ENCODE assay signal across 13 cellular contexts in genomic region chr1:196991919-196992651, GRCh38. TPM values are rescaled to one million over a fixed set of nuclear protein-coding genes. Genes with fewer than 3 reads are reported as not detected.
DNase-seq lines count a peak whose midpoint lies in the region; FAIRE-seq and TF ChIP-seq lines count a peak whose summit lies in the region.
"Not testable (repeated sequence)": the region's sequence is repeated elsewhere in the genome, so short reads cannot be mapped to it uniquely, and the experiment has no call there.
"Had no signal": no experiment of that assay in that cellular context is flagged by ENCODE, and none has a peak within 500 bp of the region (broad histone marks: within the 10 kb centered on the region; RNA-seq: fewer than 3 reads in every experiment).

No MANE protein-coding gene starts in this region.

- H3K27me3 Mint-ChIP-seq in nephron progenitor cell (ENCODE audit: low read depth, poor library complexity), result not testable (repeated sequence)

- not testable (repeated sequence) for H3K9me3 ChIP-seq in OCI-LY3 (ENCODE audit: insufficient read depth, low read length); iPS-15b (ENCODE audit: control insufficient read depth, insufficient read depth, low read length)

- H3K4me3 Mint-ChIP-seq in nephron progenitor cell, result peak overlapping the region; percentile 43

- not testable (repeated sequence) for H3K36me3 Mint-ChIP-seq in nephron progenitor cell (ENCODE audit: low read depth)

- not testable (repeated sequence) for TF ChIP-seq CTCF in OCI-LY3 (IDR thresholded peaks at IDR 0.05; ENCODE audit: low read depth, low read length); astrocyte of the spinal cord (IDR thresholded peaks at IDR 0.05; ENCODE audit: low read depth, low read length); nephron progenitor cell (IDR thresholded peaks at IDR 0.05)

- H3K36me3 ChIP-seq in OCI-LY3 (replicated peaks; ENCODE audit: low read depth, low read length); iPS-15b (ENCODE audit: control insufficient read depth, insufficient read depth, low read length): not testable (repeated sequence)

- not testable (repeated sequence) for H3K9ac ChIP-seq in OCI-LY3 (ENCODE audit: low read length)
- peak overlapping the region; percentile 56 for H3K9ac ChIP-seq in iPS-15b (ENCODE audit: low read depth, low read length)

- not testable (repeated sequence) for H3K27ac Mint-ChIP-seq in nephron progenitor cell

- 0 out of 2 replicates have a peak overlapping the region, but pooled peaks have one; percentile 13 for H2AFZ ChIP-seq in OCI-LY3 (ENCODE audit: low read depth, low read length)

- not testable (repeated sequence) for H3K4me3 ChIP-seq in OCI-LY3 (ENCODE audit: low read length); astrocyte of the spinal cord (ENCODE audit: low read depth, low read length)
- H3K4me3 ChIP-seq in iPS-15b (ENCODE audit: low read depth, low read length), result peak overlapping the region; percentile 19

- H3K27me3 ChIP-seq in OCI-LY3 (ENCODE audit: low read depth, low read length); iPS-15b (ENCODE audit: control insufficient read depth, insufficient read depth, low read length): not testable (repeated sequence)

- H3K27ac ChIP-seq in OCI-LY3 (ENCODE audit: low read length), result not testable (repeated sequence)

- not testable (repeated sequence) for H3K4me1 ChIP-seq in OCI-LY3 (ENCODE audit: low read length)
- peaks cover 12% of the 10 kb centered on the region for H3K4me1 ChIP-seq in iPS-15b (ENCODE audit: control insufficient read depth, insufficient read depth, low read length)

- H3K4me2 ChIP-seq in OCI-LY3 (ENCODE audit: low read length), result not testable (repeated sequence)

- peaks cover 11% of the 10 kb centered on the region for H3K4me1 Mint-ChIP-seq in nephron progenitor cell

- peak; percentile 97 for DNase-seq in ELF-1 (ENCODE audit: low read depth, low spot score)
- DNase-seq in LHCN-M2 (ENCODE audit: low read depth), result peak; percentile 5
- peak; percentile 15 for DNase-seq in NCI-H2171 (lab: John Stamatoyannopoulos, UW)
- peak; percentile 19 for DNase-seq in astrocyte of the spinal cord (ENCODE audit: low read depth, low spot score)
- peak; percentile 70 for DNase-seq in nephron progenitor cell
- peak; percentile 7 for DNase-seq in urothelium cell line (ENCODE audit: low spot score)

- not testable (repeated sequence) for FAIRE-seq in urothelium cell line (lab: Jason Lieb, UNC)

- H3K9me3 Mint-ChIP-seq in nephron progenitor cell, result peaks cover 41% of the 10 kb centered on the region

- in situ Hi-C loops in astrocyte of the spinal cord (cut with HindIII; ENCODE audit: low sequenced_read_pairs), result not testable (repeated sequence)

- H3K79me2 ChIP-seq in OCI-LY3 (ENCODE audit: low read length), result not testable (repeated sequence)

- H4K20me1 ChIP-seq in OCI-LY3 (ENCODE audit: insufficient read depth, low read length), result not testable (repeated sequence)

RNA-seq across cellular contexts. Expression of gene CFHR5, which starts 14.7 kb away (rescaled TPM):
- total RNA-seq in LHCN-M2 (2014; rRNA removed), result not detected in 2 replicates
- not detected for polyA plus RNA-seq in LHCN-M2 (2012)
- total RNA-seq: fibroblast of villous mesenchyme, right cardiac atrium, T-cell, urinary bladder had no signal
- polyA plus RNA-seq: keratinocyte, right cardiac atrium had no signal

RNA-seq across cellular contexts. Expression of gene CFHR2, which starts 48.5 kb away (rescaled TPM):
- not detected in 2 replicates for total RNA-seq in LHCN-M2 (2014; rRNA removed)
- polyA plus RNA-seq in LHCN-M2 (2012), result not detected
- total RNA-seq: fibroblast of villous mesenchyme, right cardiac atrium, T-cell, urinary bladder had no signal
- polyA plus RNA-seq: keratinocyte, right cardiac atrium had no signal

Comparison
In these comparisons a context has a peak if more than half of its experiments do, and no peak if none do; other contexts are left out.
1. DNase-seq: peak in every context shown above with its lines; median percentile 97 in ELF-1; 70 in nephron progenitor cell; 19 in astrocyte of the spinal cord; 15 in NCI-H2171; 7 in urothelium cell line; 5 in LHCN-M2.